In the genomic region with DNA sequence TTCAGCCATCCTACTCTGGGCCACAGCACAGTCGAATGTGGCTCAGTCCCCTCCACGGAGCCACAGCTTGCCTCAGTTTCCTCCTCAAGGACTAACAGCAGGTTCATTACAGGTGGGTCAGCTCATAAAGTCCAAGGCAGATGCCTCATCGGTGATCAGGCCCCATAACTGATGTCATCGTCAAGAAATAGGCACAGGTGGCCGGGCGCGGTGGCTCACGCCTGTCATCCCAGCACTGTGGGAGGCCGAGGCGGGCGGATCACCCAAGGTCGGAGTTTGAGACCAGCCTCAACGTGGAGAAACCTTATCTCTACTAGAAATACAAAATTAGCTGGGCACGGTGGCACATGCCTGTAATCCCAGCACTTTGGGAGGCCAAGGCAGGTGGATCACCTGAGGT, we compare ENCODE assay signal across 20 cellular contexts. TPM values are rescaled to one million over a fixed set of nuclear protein-coding genes. Genes with fewer than 3 reads are reported as not detected.
DNase-seq lines count a peak whose midpoint lies in the region; ATAC-seq, FAIRE-seq and TF ChIP-seq lines count a peak whose summit lies in the region.
"Had no signal": no experiment of that assay in that cellular context is flagged by ENCODE, and none has a peak within 500 bp of the region (broad histone marks: within the 10 kb centered on the region; RNA-seq: fewer than 3 reads in every experiment).

No MANE protein-coding gene starts in this region.

- no peak for DNase-seq in CD4-positive, CD25-positive, alpha-beta regulatory T cell
- no peak for DNase-seq in esophagus squamous epithelium (lab: John Stamatoyannopoulos, UW)
- peak; percentile 39 for DNase-seq in small intestine
- DNase-seq in aorta: no peak
- DNase-seq in coronary artery (ENCODE audit: low spot score): no peak
- DNase-seq: activated CD4-positive, CD25-positive, alpha-beta regulatory T cell treated with anti-CD3 and anti-CD28 coated beads, Interleukin-2, amount 50 U/mL, for 72 hours; activated naive CD4-positive, alpha-beta T cell treated with anti-CD3 and anti-CD28 coated beads for 36 hours; AML-193; DMS 273 treated with DMSO at 0.1 percent for 48 hours; effector CD8-positive, alpha-beta T cell; H9; left colon; NCI-H1694 treated with DMSO at 0.1 percent for 48 hours; NCI-H446 treated with DMSO at 0.1 percent for 48 hours; SJCRH30; stomach had no signal

- peak overlapping the region in 2 of 3 donors; percentile 63 to 67 for H3K27ac Mint-ChIP-seq in CD4-positive, CD25-positive, alpha-beta regulatory T cell
- H3K27ac Mint-ChIP-seq: activated naive CD4-positive, alpha-beta T cell treated with anti-CD3 and anti-CD28 coated beads for 36 hours; progenitor cell of endocrine pancreas had no signal

- H3K9me3 Mint-ChIP-seq in CD4-positive, CD25-positive, alpha-beta regulatory T cell: peaks cover 0 to 2% (median 0%) of the 10 kb centered on the region in 7 donors
- H3K9me3 Mint-ChIP-seq: activated naive CD4-positive, alpha-beta T cell treated with anti-CD3 and anti-CD28 coated beads for 36 hours had no signal

- intact Hi-C loops in esophagus squamous epithelium (cut with DNase I) (no loop called here), aorta (cut with DNase I) (no loop called here)

- ATAC-seq in CD4-positive, CD25-positive, alpha-beta regulatory T cell (ENCODE audit: low read depth in 2 of 2): no peak
- ATAC-seq in GM21528 (IDR thresholded peaks at IDR 0.05; ENCODE audit: low FRiP score, unreplicated experiment) (no peak), aorta (ENCODE audit: low FRiP score) (no peak)
- ATAC-seq: left colon had no signal

- no peak for FAIRE-seq in small intestine (lab: Jason Lieb, UNC)

- H3K9ac ChIP-seq in Loucy (ENCODE audit: low read depth, low read length, poor library complexity, severe bottlenecking): no peak overlapping the region

- no peaks in the 10 kb centered on the region for H3K27me3 Mint-ChIP-seq in CD4-positive, CD25-positive, alpha-beta regulatory T cell
- H3K27me3 Mint-ChIP-seq: progenitor cell of endocrine pancreas had no signal

- H2AFZ ChIP-seq in Loucy (ENCODE audit: low read length): no peak overlapping the region

- peaks cover 71% of the 10 kb centered on the region for H4K20me1 ChIP-seq in Loucy (ENCODE audit: insufficient read depth, low read length, poor library complexity, severe bottlenecking)

- 84 to 86% methylated on average over 1 to 11 of the region's 14 CpGs for WGBS in esophagus squamous epithelium, 2 donors
- 46 to 74% (median 57%) methylated on average over 14 of the region's 14 CpGs for WGBS in small intestine, 3 donors
- 87% methylated on average over 14 of the region's 14 CpGs for WGBS in aorta, 2 donors

- H3K9me2 ChIP-seq in Loucy (replicated peaks; ENCODE audit: low read depth, low read length): no peaks in the 10 kb centered on the region

- H3K9me3 ChIP-seq in CD4-positive, CD25-positive, alpha-beta regulatory T cell (ENCODE audit: control insufficient read depth in 2 of 2, low read length in 2 of 2): no peaks in the 10 kb centered on the region
- H3K9me3 ChIP-seq in Loucy (ENCODE audit: insufficient read depth, low read depth, low read length) (no peaks in the 10 kb centered on the region), esophagus squamous epithelium (no peaks in the 10 kb centered on the region), small intestine (ENCODE audit: control insufficient read depth, low read depth) (no peaks in the 10 kb centered on the region), aorta (ENCODE audit: control insufficient read depth, low read length) (no peaks in the 10 kb centered on the region)
- H3K9me3 ChIP-seq: breast epithelium, SJCRH30, stomach had no signal

- TF ChIP-seq POLR2A in esophagus squamous epithelium (IDR thresholded peaks at IDR 0.05): no peak

- TF ChIP-seq CTCF in Loucy (conservative IDR thresholded peaks at IDR 0.05; ENCODE audit: low read length): no peak
- TF ChIP-seq CTCF in esophagus squamous epithelium (IDR thresholded peaks at IDR 0.05): no peak
- TF ChIP-seq CTCF in coronary artery (IDR thresholded peaks at IDR 0.05): no peak

- peaks cover 14% of the 10 kb centered on the region for H3F3A ChIP-seq in Loucy (ENCODE audit: low read depth)

- peak overlapping the region in 3 of 4 donors; percentile 36 to 89 (median 81) for H3K4me3 Mint-ChIP-seq in CD4-positive, CD25-positive, alpha-beta regulatory T cell

- no peaks in the 10 kb centered on the region for H3K27me3 ChIP-seq in CD4-positive, CD25-positive, alpha-beta regulatory T cell (ENCODE audit: control insufficient read depth, insufficient read depth, low read length)
- no peaks in the 10 kb centered on the region for H3K27me3 ChIP-seq in Loucy (ENCODE audit: insufficient read depth, low read length, poor library complexity, severe bottlenecking)
- no peaks in the 10 kb centered on the region for H3K27me3 ChIP-seq in esophagus squamous epithelium
- no peaks in the 10 kb centered on the region for H3K27me3 ChIP-seq in small intestine (ENCODE audit: control insufficient read depth in 2 of 2, insufficient read depth in 2 of 2, low read length in 2 of 2)
- H3K27me3 ChIP-seq in aorta (ENCODE audit: control insufficient read depth in 1 of 2, insufficient read depth in 2 of 2, low read length in 1 of 2): no peaks in the 10 kb centered on the region
- H3K27me3 ChIP-seq: breast epithelium, SJCRH30, stomach had no signal

- H3K79me2 ChIP-seq in Loucy (ENCODE audit: insufficient read depth, low read length): peaks cover 83% of the 10 kb centered on the region

- peak overlapping the region; percentile 49 for H3K4me2 ChIP-seq in Loucy (ENCODE audit: low read depth, low read length, poor library complexity, severe bottlenecking)

- no peaks in the 10 kb centered on the region for H3K36me3 ChIP-seq in CD4-positive, CD25-positive, alpha-beta regulatory T cell (ENCODE audit: control insufficient read depth, insufficient read depth, low read length)
- no peaks in the 10 kb centered on the region for H3K36me3 ChIP-seq in Loucy (ENCODE audit: insufficient read depth, low read length)
- H3K36me3 ChIP-seq in esophagus squamous epithelium: peaks cover 0 to 9% (median 0%) of the 10 kb centered on the region in 3 donors
- no peaks in the 10 kb centered on the region for H3K36me3 ChIP-seq in small intestine (ENCODE audit: control insufficient read depth in 2 of 2, insufficient read depth in 2 of 2, low read length in 2 of 2)
- no peaks in the 10 kb centered on the region for H3K36me3 ChIP-seq in aorta (ENCODE audit: control insufficient read depth in 1 of 2, insufficient read depth in 2 of 2, low read length in 1 of 2)
- H3K36me3 ChIP-seq: breast epithelium, SJCRH30 had no signal

- H3K4me1 Mint-ChIP-seq in CD4-positive, CD25-positive, alpha-beta regulatory T cell: peaks cover 0 to 60% (median 28%) of the 10 kb centered on the region in 4 donors

- no peak overlapping the region for H3K4me3 ChIP-seq in CD4-positive, CD25-positive, alpha-beta regulatory T cell (ENCODE audit: low read depth, low read length)
- H3K4me3 ChIP-seq in Loucy (ENCODE audit: low read length, poor library complexity, severe bottlenecking) (no peak overlapping the region), esophagus squamous epithelium (peak overlapping the region in 1 of 4 donors; percentile 11), small intestine (ENCODE audit: low read depth in 1 of 2, low read length in 2 of 2) (no peak overlapping the region), aorta (ENCODE audit: low read length in 2 of 2) (no peak overlapping the region), coronary artery (no peak overlapping the region)
- H3K4me3 ChIP-seq: SJCRH30, stomach had no signal

- H3K27ac ChIP-seq in CD4-positive, CD25-positive, alpha-beta regulatory T cell (ENCODE audit: insufficient read depth, low read length, poor library complexity, severe bottlenecking): no peak overlapping the region
- H3K27ac ChIP-seq in esophagus squamous epithelium (peak overlapping the region; percentile 93 to 99 (median 96)), small intestine (ENCODE audit: low read depth in 1 of 2, low read length in 1 of 2) (peak overlapping the region; percentile 70 to 74), aorta (ENCODE audit: low read depth in 1 of 2, low read length in 2 of 2) (no peak overlapping the region), coronary artery (peak overlapping the region in 1 of 2 donors; percentile 93)
- H3K27ac ChIP-seq: SJCRH30 had no signal

- peaks cover 56% of the 10 kb centered on the region for H3K4me1 ChIP-seq in CD4-positive, CD25-positive, alpha-beta regulatory T cell (ENCODE audit: control insufficient read depth, insufficient read depth, low read length, poor library complexity, severe bottlenecking)
- peaks cover 48% of the 10 kb centered on the region for H3K4me1 ChIP-seq in Loucy (ENCODE audit: insufficient read depth, low read length, poor library complexity, severe bottlenecking)
- peaks cover 78 to 92% (median 85%) of the 10 kb centered on the region in 3 donors for H3K4me1 ChIP-seq in esophagus squamous epithelium
- H3K4me1 ChIP-seq in small intestine (ENCODE audit: control insufficient read depth in 2 of 2, insufficient read depth in 1 of 2, low read depth in 1 of 2, low read length in 1 of 2): peaks cover 13 to 23% of the 10 kb centered on the region in 2 donors
- H3K4me1 ChIP-seq in aorta (ENCODE audit: control insufficient read depth in 1 of 2, insufficient read depth in 2 of 2, low read length in 2 of 2): no peaks in the 10 kb centered on the region

- no peaks in the 10 kb centered on the region for H3K36me3 Mint-ChIP-seq in CD4-positive, CD25-positive, alpha-beta regulatory T cell

RNA-seq across cellular contexts. Expression of a gene that starts 3.4 kb away (rescaled TPM):
- total RNA-seq in CD4-positive, CD25-positive, alpha-beta regulatory T cell: 43.0 TPM
- polyA plus RNA-seq in CD4-positive, CD25-positive, alpha-beta regulatory T cell: 10 to 100 TPM; 25.1 to 35.7 (median 31.6) TPM
- total RNA-seq in esophagus squamous epithelium: 10 to 100 TPM; 23.1 to 38.0 (median 25.6) TPM
- 100 to 1,000 TPM in 1 of 3 donors, 10 to 100 TPM in 2; 47.1 to 131 (median 81.1) TPM for polyA plus RNA-seq in small intestine
- total RNA-seq in aorta: 10 to 100 TPM; 27.2 to 39.5 TPM
- polyA plus RNA-seq in aorta: 10 to 100 TPM; 24.3 to 85.0 TPM

RNA-seq across cellular contexts. Expression of a gene that starts 17.0 kb away (rescaled TPM):
- 21.2 TPM for total RNA-seq in CD4-positive, CD25-positive, alpha-beta regulatory T cell
- polyA plus RNA-seq in CD4-positive, CD25-positive, alpha-beta regulatory T cell: under 1 TPM; 0.41 to 0.47 (median 0.45) TPM
- total RNA-seq in esophagus squamous epithelium (10 to 100 TPM; 10.7 to 17.6 (median 14.2) TPM), aorta (10 to 100 TPM; 10.8 to 16.5 TPM)
- polyA plus RNA-seq in small intestine (1 to 10 TPM; 2.5 to 4.3 (median 3.0) TPM), aorta (10 to 100 TPM in 1 of 2 donors, 1 to 10 TPM in 1; 1.5 to 10.8 TPM)

RNA-seq across cellular contexts. Expression of a gene that starts 26.7 kb away (rescaled TPM):
- total RNA-seq in CD4-positive, CD25-positive, alpha-beta regulatory T cell: 14.3 TPM
- polyA plus RNA-seq in CD4-positive, CD25-positive, alpha-beta regulatory T cell: 1 to 10 TPM; 5.9 to 8.3 (median 7.2) TPM
- 10 to 100 TPM in 1 of 4 donors, 1 to 10 TPM in 3; 5.1 to 15.9 (median 6.8) TPM for total RNA-seq in esophagus squamous epithelium
- polyA plus RNA-seq in small intestine: 1 to 10 TPM; 3.6 to 7.3 (median 5.8) TPM
- 1 to 10 TPM in 1 of 2 donors, under 1 TPM in 1; 0.84 to 4.1 TPM for total RNA-seq in aorta
- 1 to 10 TPM; 1.8 to 2.0 TPM for polyA plus RNA-seq in aorta
- total RNA-seq: SJCRH30 had no signal

RNA-seq across cellular contexts. Expression of a gene that starts 28.2 kb away (rescaled TPM):
- 61.8 TPM for total RNA-seq in CD4-positive, CD25-positive, alpha-beta regulatory T cell
- polyA plus RNA-seq in CD4-positive, CD25-positive, alpha-beta regulatory T cell: 10 to 100 TPM; 76.8 to 85.3 (median 80.1) TPM
- 10 to 100 TPM; 34.1 to 57.4 (median 45.8) TPM for total RNA-seq in esophagus squamous epithelium
- polyA plus RNA-seq in small intestine: 10 to 100 TPM; 35.3 to 48.6 (median 47.5) TPM
- 10 to 100 TPM; 50.3 to 59.1 TPM for total RNA-seq in aorta
- 10 to 100 TPM; 20.9 to 53.3 TPM for polyA plus RNA-seq in aorta

RNA-seq across cellular contexts. Expression of a gene that starts 57.8 kb away (rescaled TPM):
- 34.9 TPM for total RNA-seq in CD4-positive, CD25-positive, alpha-beta regulatory T cell
- 1 to 10 TPM; 5.0 to 7.0 (median 5.8) TPM for polyA plus RNA-seq in CD4-positive, CD25-positive, alpha-beta regulatory T cell
- total RNA-seq in esophagus squamous epithelium (10 to 100 TPM; 58.7 to 89.5 (median 75.4) TPM), aorta (10 to 100 TPM; 34.6 to 38.1 TPM)
- polyA plus RNA-seq in small intestine (10 to 100 TPM; 37.0 to 52.3 (median 43.7) TPM), aorta (10 to 100 TPM; 16.2 to 17.2 TPM)

Comparison
In these comparisons a context has a peak if more than half of its experiments do, and no peak if none do; other contexts are left out.
1. H3K27ac ChIP-seq: peak in esophagus squamous epithelium (4 of 4) and small intestine (2 of 2); none in CD4-positive, CD25-positive, alpha-beta regulatory T cell (single experiment) and aorta (0 of 2).